In the genomic region with DNA sequence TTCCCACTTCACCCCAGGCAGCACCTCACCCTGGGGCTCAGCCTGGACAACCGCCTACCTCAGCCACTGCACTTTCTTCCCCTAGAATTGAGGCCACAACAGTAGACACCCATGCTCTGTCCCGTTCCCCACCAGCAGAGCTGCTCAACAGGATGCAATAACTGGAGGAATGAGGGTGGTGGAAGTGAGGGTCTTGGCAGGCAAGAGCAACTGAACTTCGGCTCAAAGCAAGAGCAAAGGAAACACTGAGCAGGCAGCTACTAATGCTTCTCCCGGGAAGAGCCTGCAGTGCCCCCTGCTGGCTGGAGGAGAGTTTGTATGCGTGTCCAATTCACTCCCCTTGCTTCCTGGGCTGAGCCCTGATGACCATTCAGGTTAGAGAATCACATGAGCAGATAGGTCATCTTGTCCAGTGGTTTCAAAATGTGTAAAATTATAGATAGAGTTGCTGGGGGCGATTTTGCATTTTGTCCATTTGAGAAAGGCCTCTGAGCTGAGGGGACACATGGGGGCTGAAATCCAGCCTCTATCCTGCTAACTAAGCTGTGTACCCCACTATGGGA, we compare ENCODE assay signal across 8 cellular contexts. TPM values are rescaled to one million over a fixed set of nuclear protein-coding genes. Genes with fewer than 3 reads are reported as not detected.
DNase-seq lines count a peak whose midpoint lies in the region; ATAC-seq lines count a peak whose summit lies in the region.

No MANE protein-coding gene starts in this region.

- no peaks in the 10 kb centered on the region for H3K36me3 Mint-ChIP-seq in natural killer cell treated with Interleukin-12 subunit alpha and Interleukin-12 subunit beta and Interleukin-15 and Interleukin-18, amount 100 ng/mL, for 72 hours

- no peak overlapping the region for H3K27ac ChIP-seq in substantia nigra (ENCODE audit: low read depth, low read length, poor library complexity, severe bottlenecking)

- H3K4me3 Mint-ChIP-seq in natural killer cell treated with Interleukin-12 subunit alpha and Interleukin-12 subunit beta and Interleukin-15 and Interleukin-18, amount 100 ng/mL, for 72 hours = no peak overlapping the region

- H3K27me3 Mint-ChIP-seq in natural killer cell treated with Interleukin-12 subunit alpha and Interleukin-12 subunit beta and Interleukin-15 and Interleukin-18, amount 100 ng/mL, for 72 hours = peaks cover 6 to 7% of the 10 kb centered on the region in 2 donors

- H3K27ac Mint-ChIP-seq in natural killer cell treated with Interleukin-12 subunit alpha and Interleukin-12 subunit beta and Interleukin-15 and Interleukin-18, amount 100 ng/mL, for 72 hours = peak overlapping the region; percentile 10 to 56

- DNase-seq in COLO668 (lab: John Stamatoyannopoulos, UW; ENCODE audit: unreplicated experiment) = peak; percentile 100
- peak; percentile 71 for DNase-seq in NOMO-1 treated with DMSO at 0.1 percent for 48 hours (lab: John Stamatoyannopoulos, UW; ENCODE audit: unreplicated experiment)
- DNase-seq in activated CD8-positive, alpha-beta memory T cell treated with anti-CD3 and anti-CD28 coated beads for 24 hours = peak; percentile 83
- peak; percentile 71 for DNase-seq in natural killer cell treated with Interleukin-12 subunit alpha and Interleukin-12 subunit beta and Interleukin-15 and Interleukin-18, amount 100 ng/mL, for 72 hours (ENCODE audit: low spot score)
- DNase-seq in substantia nigra (lab: John Stamatoyannopoulos, UW) = peak in 28 of 49 donors; percentile 5 to 66 (median 36)

- H3K9me3 Mint-ChIP-seq in natural killer cell treated with Interleukin-12 subunit alpha and Interleukin-12 subunit beta and Interleukin-15 and Interleukin-18, amount 100 ng/mL, for 72 hours = no peaks in the 10 kb centered on the region

- peak; percentile 49 for ATAC-seq in HG02610 (IDR thresholded peaks at IDR 0.05; ENCODE audit: unreplicated experiment)
- peak; percentile 61 for ATAC-seq in esophagus mucosa
- peak; percentile 71 for ATAC-seq in natural killer cell treated with Interleukin-12 subunit alpha and Interleukin-12 subunit beta and Interleukin-15 and Interleukin-18, amount 100 ng/mL, for 72 hours
- no peak for ATAC-seq in GM18868 (IDR thresholded peaks at IDR 0.05; ENCODE audit: unreplicated experiment)

- H3K4me1 Mint-ChIP-seq in natural killer cell treated with Interleukin-12 subunit alpha and Interleukin-12 subunit beta and Interleukin-15 and Interleukin-18, amount 100 ng/mL, for 72 hours (ENCODE audit: low read depth in 2 of 2) = peaks cover 7 to 11% of the 10 kb centered on the region in 2 donors

RNA-seq across cellular contexts. Expression of gene NT5C1A, which starts 13.9 kb away (rescaled TPM):
- not detected for total RNA-seq in esophagus mucosa
- total RNA-seq in natural killer cell treated with Interleukin-12 subunit alpha and Interleukin-12 subunit beta and Interleukin-15 and Interleukin-18, amount 100 ng/mL, for 72 hours = 1 to 10 TPM; 4.1 to 9.2 TPM

RNA-seq across cellular contexts. Expression of gene HEYL, which starts 18.6 kb away (rescaled TPM):
- 0.44 TPM for total RNA-seq in esophagus mucosa
- not detected for total RNA-seq in natural killer cell treated with Interleukin-12 subunit alpha and Interleukin-12 subunit beta and Interleukin-15 and Interleukin-18, amount 100 ng/mL, for 72 hours

RNA-seq across cellular contexts. Expression of gene HPCAL4, which starts 33.2 kb away (rescaled TPM):
- total RNA-seq in esophagus mucosa = not detected
- under 1 TPM; 0.50 to 0.64 TPM for total RNA-seq in natural killer cell treated with Interleukin-12 subunit alpha and Interleukin-12 subunit beta and Interleukin-15 and Interleukin-18, amount 100 ng/mL, for 72 hours

Comparison
In these comparisons a context has a peak if more than half of its experiments do, and no peak if none do; other contexts are left out.
1. DNase-seq: peak in every context shown above with its lines; median percentile 100 in COLO668; 83 in activated CD8-positive, alpha-beta memory T cell treated with anti-CD3 and anti-CD28 coated beads for 24 hours; 71 in NOMO-1 treated with DMSO at 0.1 percent for 48 hours; 71 in natural killer cell treated with Interleukin-12 subunit alpha and Interleukin-12 subunit beta and Interleukin-15 and Interleukin-18, amount 100 ng/mL, for 72 hours; 36 in substantia nigra.